In genomic region chr3:124143047-124143446, GRCh38 we compare ENCODE assay signal across 21 cellular contexts.
DNase-seq lines count a peak whose midpoint lies in the region; ATAC-seq, FAIRE-seq and TF ChIP-seq lines count a peak whose summit lies in the region.
"Had no signal": no experiment of that assay in that cellular context is flagged by ENCODE, and none has a peak within 500 bp of the region (broad histone marks: within the 10 kb centered on the region; RNA-seq: fewer than 3 reads in every experiment).

No MANE protein-coding gene starts in this region.

- TF ChIP-seq CTCF in HepG2 (CRISPR knock-in tag; IDR thresholded peaks at IDR 0.05) (no peak), right lobe of liver (IDR thresholded peaks at IDR 0.05) (no peak)

- no peak overlapping the region for H3K4me3 ChIP-seq in HepG2 (replicated peaks in 1 of 3; ENCODE audit: insufficient read depth in 1 of 3, low read depth in 2 of 3, low read length in 3 of 3)
- H3K4me3 ChIP-seq in right lobe of liver, result no peak overlapping the region
- H3K4me3 ChIP-seq in BLaER1 treated with 17β-estradiol and CSF1 and Interleukin-3, amounts not matched to agents 10 nM and 100 nM, result no peak overlapping the region
- H3K4me3 ChIP-seq: GM12878 had no signal

- no peaks in the 10 kb centered on the region for H3K79me2 ChIP-seq in HepG2 (ENCODE audit: insufficient read depth, low read length)

- intact Hi-C loops in HepG2 (cut with micrococcal nuclease; ENCODE audit: unreplicated experiment), result no loop called here
- intact Hi-C loops in right lobe of liver (cut with DNase I), result no loop called here

- TF ChIP-seq EP300 in HepG2 (IDR thresholded peaks at IDR 0.05; ENCODE audit: low read depth in 2 of 2, low read length in 2 of 2) (no peak), HepG2 (CRISPR knock-in tag; IDR thresholded peaks at IDR 0.05; ENCODE audit: borderline replicate concordance) (no peak)

- no peak overlapping the region for H3K27ac ChIP-seq in HepG2 (ENCODE audit: extremely low read length, insufficient read depth, low read length)
- H3K27ac ChIP-seq in right lobe of liver, result no peak overlapping the region
- no peak overlapping the region for H3K27ac ChIP-seq in BLaER1 treated with 17β-estradiol and CSF1 and Interleukin-3, amounts not matched to agents 10 nM and 100 nM
- peak overlapping the region; percentile 36 for H3K27ac ChIP-seq in caudate nucleus (ENCODE audit: low read depth, low read length)
- H3K27ac ChIP-seq: 22Rv1 had no signal

- POLR2A ChIA-PET in HepG2 (lab: Yijun Ruan, JAX), result no interaction called here

- H3K9ac ChIP-seq in HepG2 (ENCODE audit: insufficient read depth, low read depth, low read length), result no peak overlapping the region
- H3K9ac ChIP-seq in BLaER1 treated with 17β-estradiol and CSF1 and Interleukin-3, amounts not matched to agents 10 nM and 100 nM, result no peak overlapping the region

- no peaks in the 10 kb centered on the region for H3K36me3 ChIP-seq in HepG2 (replicated peaks in 1 of 2; ENCODE audit: control insufficient read depth in 1 of 2, insufficient read depth in 2 of 2, low read length in 2 of 2)
- no peaks in the 10 kb centered on the region for H3K36me3 ChIP-seq in right lobe of liver
- H3K36me3 ChIP-seq in BLaER1 treated with 17β-estradiol and CSF1 and Interleukin-3, amounts not matched to agents 10 nM and 100 nM, result no peaks in the 10 kb centered on the region
- H3K36me3 ChIP-seq: BE2C had no signal

- H4K20me1 ChIP-seq in HepG2 (ENCODE audit: insufficient read depth, low read length), result no peaks in the 10 kb centered on the region
- H4K20me1 ChIP-seq in BLaER1 treated with 17β-estradiol and CSF1 and Interleukin-3, amounts not matched to agents 10 nM and 100 nM, result no peaks in the 10 kb centered on the region; a peak in 1 of 22 replicates

- H3K27me3 ChIP-seq in HepG2 (ENCODE audit: control insufficient read depth in 1 of 2, insufficient read depth in 2 of 2, low read length in 2 of 2) (no peaks in the 10 kb centered on the region), right lobe of liver (no peaks in the 10 kb centered on the region)
- no peaks in the 10 kb centered on the region for H3K27me3 ChIP-seq in BLaER1 treated with 17β-estradiol and CSF1 and Interleukin-3, amounts not matched to agents 10 nM and 100 nM
- H3K27me3 ChIP-seq: BE2C had no signal

- no peak overlapping the region for H2AFZ ChIP-seq in HepG2 (ENCODE audit: low read length)

- no peaks in the 10 kb centered on the region for H3K9me3 ChIP-seq in HepG2 (ENCODE audit: low read length)
- H3K9me3 ChIP-seq in right lobe of liver, result no peaks in the 10 kb centered on the region
- H3K9me3 ChIP-seq in BLaER1 treated with 17β-estradiol and CSF1 and Interleukin-3, amounts not matched to agents 10 nM and 100 nM (replicated peaks in 1 of 11), result no peaks in the 10 kb centered on the region
- H3K9me3 ChIP-seq: BE2C had no signal

- no peak overlapping the region for H3K4me2 ChIP-seq in HepG2 (ENCODE audit: low read depth, low read length)
- peak overlapping the region in 10 of 11 experiments; percentile 22 to 66 (median 54); a peak in 20 of 22 replicates for H3K4me2 ChIP-seq in BLaER1 treated with 17β-estradiol and CSF1 and Interleukin-3, amounts not matched to agents 10 nM and 100 nM

- 95% methylated on average over 1 of the region's 1 CpG for WGBS in HepG2 (ENCODE audit: low lambda C conversion rate)
- 50% methylated on average over 1 of the region's 1 CpG for WGBS in right lobe of liver (ENCODE audit: insufficient coverage, low coverage, low lambda C conversion rate, missing lambda C conversion rate)

- no peak for TF ChIP-seq RAD21 in HepG2 (CRISPR knock-in tag; IDR thresholded peaks at IDR 0.05)

- in situ Hi-C loops in HepG2 (cut with HindIII; ENCODE audit: extremely low pct_ligation_motif_present, low pct_unique_long_range_greater_than_20kb), result no loop called here

- ATAC-seq in HepG2, result no peak
- ATAC-seq in right lobe of liver, result no peak
- no peak for ATAC-seq in GM18502 (IDR thresholded peaks at IDR 0.05; ENCODE audit: poor library complexity, unreplicated experiment)
- no peak for ATAC-seq in activated CD4-positive, CD25-positive, alpha-beta regulatory T cell treated with anti-CD3 and anti-CD28 coated beads, Interleukin-2, amount 50 U/mL, for 24 hours
- ATAC-seq: GM12878 had no signal

- TF ChIP-seq POLR2A in HepG2 (IDR thresholded peaks at IDR 0.05; ENCODE audit: insufficient read depth in 1 of 2, low read depth in 2 of 2, low read length in 2 of 2) (no peak), right lobe of liver (IDR thresholded peaks at IDR 0.05) (no peak)

- FAIRE-seq in HepG2 (lab: Jason Lieb, UNC), result no peak
- FAIRE-seq: G401.6, GM12878, GM12892, GM19239 had no signal

- no peak for DNase-seq in HepG2 (ENCODE audit: low spot score)
- no peak for DNase-seq in right lobe of liver
- no peak for DNase-seq in caudate nucleus (lab: John Stamatoyannopoulos, UW)
- DNase-seq in NCI-H526 treated with DMSO at 0.1 percent for 48 hours (lab: John Stamatoyannopoulos, UW), result no peak
- DNase-seq: ACHN; BE2C; C1 segment of cervical spinal cord; CD4-positive, alpha-beta memory T cell; CD4-positive, CD25-positive, alpha-beta regulatory T cell; CD8-positive, alpha-beta memory T cell; COR-L47; DMS79 treated with DMSO at 0.1 percent for 48 hours; GF-D8 had no signal

- CTCF ChIA-PET in HepG2 (lab: Yijun Ruan, JAX; ENCODE audit: low intra/inter-chr PET ratio, low total read pairs), result no interaction called here

- BruUV-seq in HepG2 (replicated peaks; lab: Mats Ljungman, UMichigan), result no TSS peak

- H3K4me1 ChIP-seq in HepG2 (ENCODE audit: insufficient read depth, low read length) (no peaks in the 10 kb centered on the region), right lobe of liver (no peaks in the 10 kb centered on the region)
- peaks cover 11 to 23% (median 16%) of the 10 kb centered on the region in 10 experiments for H3K4me1 ChIP-seq in BLaER1 treated with 17β-estradiol and CSF1 and Interleukin-3, amounts not matched to agents 10 nM and 100 nM
- H3K4me1 ChIP-seq: BE2C had no signal

TF ChIP-seq in HepG2, 621 proteins besides CTCF, POLR2A, EP300 and RAD21:
- TF ChIP-seq MAFK (conservative IDR thresholded peaks at IDR 0.05 in 1 of 2, IDR thresholded peaks at IDR 0.05 in 1 of 2; ENCODE audit: low read length in 2 of 2) (peak; percentile 58 to 63), MAFF (IDR thresholded peaks at IDR 0.05; ENCODE audit: low read depth, low read length) (peak; percentile 49; the same call in 1 of the 2 replicates), ZNF574 (CRISPR knock-in tag; IDR thresholded peaks at IDR 0.05) (no peak)
